ENCODE assay signal across 9 cellular contexts in genomic region chrX:10121787-10122186, GRCh38. TPM values are rescaled to one million over a fixed set of nuclear protein-coding genes. Genes with fewer than 3 reads are reported as not detected.
A peak's percentile ranks its signal among the peaks of the same experiment; 100 is the strongest.
DNase-seq lines count a peak whose midpoint lies in the region; ATAC-seq and TF ChIP-seq lines count a peak whose summit lies in the region.
"Had no signal": no experiment of that assay in that cellular context is flagged by ENCODE, and none has a peak within 500 bp of the region (broad histone marks: within the 10 kb centered on the region; RNA-seq: fewer than 3 reads in every experiment).

No MANE protein-coding gene starts in this region.

- ATAC-seq in GM19395 (IDR thresholded peaks at IDR 0.05; ENCODE audit: unreplicated experiment) (peak; percentile 76), HG03095 (IDR thresholded peaks at IDR 0.05; ENCODE audit: unreplicated experiment) (peak; percentile 80)
- ATAC-seq: Panc1 had no signal

- no peaks in the 10 kb centered on the region for H3K4me1 ChIP-seq in endodermal cell (ENCODE audit: control insufficient read depth, insufficient read depth, low read length)

- H3K4me3 Mint-ChIP-seq in CD14-positive monocyte, result peak overlapping the region; percentile 27 to 71
- H3K4me3 Mint-ChIP-seq in mesothelial cell of epicardium, result no peak overlapping the region
- no peak overlapping the region for H3K4me3 Mint-ChIP-seq in endodermal cell

- H3K4me1 Mint-ChIP-seq in CD14-positive monocyte, result peaks cover 48% of the 10 kb centered on the region
- H3K4me1 Mint-ChIP-seq in mesothelial cell of epicardium, result no peaks in the 10 kb centered on the region
- H3K4me1 Mint-ChIP-seq in endodermal cell, result no peaks in the 10 kb centered on the region

- H3K9me3 ChIP-seq in endodermal cell (ENCODE audit: control insufficient read depth, low read length), result peaks cover 41% of the 10 kb centered on the region

- H3K36me3 Mint-ChIP-seq in CD14-positive monocyte (peaks cover 22 to 34% of the 10 kb centered on the region in 2 donors), mesothelial cell of epicardium (peaks cover 57% of the 10 kb centered on the region), endodermal cell (ENCODE audit: low read depth) (peaks cover 70% of the 10 kb centered on the region)

- TF ChIP-seq CTCF in CD14-positive monocyte (IDR thresholded peaks at IDR 0.05), result no peak
- no peak for TF ChIP-seq CTCF in mesothelial cell of epicardium (IDR thresholded peaks at IDR 0.05; ENCODE audit: unreplicated experiment)
- no peak for TF ChIP-seq CTCF in endodermal cell (conservative IDR thresholded peaks at IDR 0.05)

- intact Hi-C loops in CD14-positive monocyte (cut with micrococcal nuclease), result no loop called here

- H3K27me3 Mint-ChIP-seq in CD14-positive monocyte (ENCODE audit: low read depth in 3 of 3) (peaks cover under 1 to 10% (median 2%) of the 10 kb centered on the region in 3 donors), mesothelial cell of epicardium (ENCODE audit: low read depth) (no peaks in the 10 kb centered on the region), endodermal cell (ENCODE audit: insufficient read depth) (no peaks in the 10 kb centered on the region)

- no peak overlapping the region for H3K9ac ChIP-seq in endodermal cell (ENCODE audit: extremely low read depth, low read length, poor library complexity, severe bottlenecking)

- H3K9me3 Mint-ChIP-seq in CD14-positive monocyte (peaks cover 0 to 26% (median 10%) of the 10 kb centered on the region in 7 donors), mesothelial cell of epicardium (peaks cover 33% of the 10 kb centered on the region), endodermal cell (peaks cover 90% of the 10 kb centered on the region)

- H3K36me3 ChIP-seq in endodermal cell (ENCODE audit: control insufficient read depth, insufficient read depth, low read length), result peaks cover 25% of the 10 kb centered on the region

- no peak for DNase-seq in CD14-positive monocyte (ENCODE audit: low spot score)
- peak; percentile 56 for DNase-seq in UCSD-AML1 (lab: John Stamatoyannopoulos, UW; ENCODE audit: unreplicated experiment)
- no peak for DNase-seq in iPS-NIHi11 (ENCODE audit: low spot score)
- no peak for DNase-seq in mesothelial cell of epicardium (ENCODE audit: low spot score in 2 of 2, unreplicated experiment in 2 of 2)
- DNase-seq in endodermal cell, result no peak
- DNase-seq in activated effector memory CD4-positive, alpha-beta T cell treated with Interleukin-2 at 50 U/mL for 16 hours, result no peak

- H3K27ac Mint-ChIP-seq in CD14-positive monocyte (peak overlapping the region in 1 of 7 donors; percentile 46), mesothelial cell of epicardium (no peak overlapping the region), endodermal cell (no peak overlapping the region)

- WGBS in endodermal cell (ENCODE audit: insufficient coverage in 1 of 2, insufficient read length in 1 of 2), 2 experiments, result 98% methylated on average over 9 of the region's 9 CpGs; no CpG with 5 or more reads in 1 of the 2 experiments

- H3K27ac ChIP-seq in endodermal cell (ENCODE audit: low read depth, low read length), result no peak overlapping the region

- H3K4me3 ChIP-seq in endodermal cell (ENCODE audit: low read length), result no peak overlapping the region

- no peaks in the 10 kb centered on the region for H3K27me3 ChIP-seq in endodermal cell (ENCODE audit: control insufficient read depth, insufficient read depth, low read length, poor library complexity, severe bottlenecking)

RNA-seq across cellular contexts. Expression of gene CLCN4, which starts 35.0 kb away (rescaled TPM):
- polyA plus RNA-seq in CD14-positive monocyte, result 1 to 10 TPM; 1.3 to 1.9 TPM
- total RNA-seq in mesothelial cell of epicardium (5.7 to 8.6 TPM (median 7.0 TPM) in 3 replicates), endodermal cell (1 to 10 TPM; 3.7 to 4.4 TPM)
- polyA plus RNA-seq in endodermal cell (2013, experiment 1 of 2), result 6.9 TPM
- 7.7 TPM for polyA plus RNA-seq in endodermal cell (2013, experiment 2 of 2)

Comparison
In these comparisons a context has a peak if more than half of its experiments do, and no peak if none do; other contexts are left out.
1. H3K4me3 Mint-ChIP-seq: peak in CD14-positive monocyte (2 of 2); none in mesothelial cell of epicardium (single experiment) and endodermal cell (single experiment).